ENCODE assay signal across 8 cellular contexts in the genomic region with DNA sequence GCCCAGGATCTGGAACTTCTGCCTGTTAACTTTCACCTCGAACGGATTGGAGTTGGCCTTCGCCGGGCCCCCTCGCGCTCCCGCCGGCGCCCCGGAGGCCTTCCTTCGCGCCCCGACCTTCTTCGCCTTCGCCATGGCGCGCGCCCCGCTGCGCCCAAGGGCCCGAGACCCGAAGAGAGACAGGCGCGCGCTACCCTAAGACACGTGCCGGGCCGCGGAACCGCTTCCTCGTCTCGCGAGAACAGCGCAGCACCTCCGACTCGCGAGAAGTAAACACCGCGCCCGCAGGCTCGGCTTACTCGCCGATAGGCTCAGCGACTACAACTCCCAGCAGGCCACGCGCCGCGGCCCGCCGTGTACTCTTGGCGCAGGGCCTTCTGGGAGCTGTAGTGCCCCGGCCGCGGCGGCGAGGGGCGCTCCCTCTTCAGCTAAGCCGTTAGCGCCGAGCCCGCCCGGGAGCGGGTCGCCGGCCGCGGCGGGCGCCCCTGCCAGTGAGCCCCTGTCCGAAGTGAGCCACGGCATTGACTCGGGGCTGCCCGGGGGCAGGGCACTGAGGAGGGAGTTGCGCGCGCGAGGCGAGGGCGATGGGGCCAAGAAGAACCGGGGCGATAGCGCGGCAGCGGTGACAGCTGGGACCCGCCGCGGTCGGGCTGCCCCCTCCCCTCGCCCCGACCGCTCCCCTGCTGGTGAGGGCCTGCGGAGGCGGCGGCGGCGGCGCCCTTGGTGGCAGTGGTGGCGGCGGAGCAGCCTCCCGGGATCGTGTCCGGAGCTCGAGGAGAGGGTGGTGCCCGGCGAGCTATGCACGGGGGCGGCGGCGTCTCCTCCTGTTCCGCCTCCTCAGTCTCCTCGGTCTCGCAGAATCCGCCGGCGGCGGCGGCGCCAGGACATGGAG. TPM values are rescaled to one million over a fixed set of nuclear protein-coding genes. Genes with fewer than 3 reads are reported as not detected.
A peak's percentile ranks its signal among the peaks of the same experiment; 100 is the strongest.
DNase-seq lines count a peak whose midpoint lies in the region; ATAC-seq, FAIRE-seq and TF ChIP-seq lines count a peak whose summit lies in the region.

A gene (plus strand): TSS at position 387 of the 892 bp plus-strand sequence. CDS start 500 bp downstream, at position 887.
A gene (minus strand): TSS at position 222 of the 892 bp plus-strand sequence. CDS start 87 bp downstream, at position 135.

- H3K9me3 ChIP-seq in H1 (ENCODE audit: insufficient read depth in 2 of 2, low read depth in 1 of 2, low read length in 1 of 2) (no peaks in the 10 kb centered on the region), mesenchymal stem cell (ENCODE audit: control insufficient read depth, low read length) (no peaks in the 10 kb centered on the region)

- peak within 1 kb of the TSS; percentile 60; the same call in 1 of the 2 replicates for H2AFZ ChIP-seq in H1 (ENCODE audit: low read length)
- H2AFZ ChIP-seq in mesenchymal stem cell (ENCODE audit: low read depth, low read length), result peak within 1 kb of the TSS; percentile 99

- peak; percentile 86 for ATAC-seq in GM21367 (IDR thresholded peaks at IDR 0.05; ENCODE audit: unreplicated experiment)

- in situ Hi-C loops in Caki2 (cut with HindIII; ENCODE audit: low pct_unique_long_range_greater_than_20kb, low sequenced_read_pairs), result no loop called here

- H2BK12ac ChIP-seq in H1 (ENCODE audit: low read depth, low read length), result peak within 1 kb of the TSS; percentile 62; the same call in 1 of the 2 replicates
- H2BK12ac ChIP-seq in mesenchymal stem cell (ENCODE audit: low read length in 2 of 2), result peak within 1 kb of the TSS in 1 of 2 experiments; percentile 83

- H3K18ac ChIP-seq in H1 (ENCODE audit: extremely low read depth, low read length) (peak within 1 kb of the TSS; percentile 44), mesenchymal stem cell (ENCODE audit: low read depth in 1 of 2, low read length in 2 of 2) (peak within 1 kb of the TSS; percentile 85 to 97)

- peak within 1 kb of the TSS; percentile 68 for H4K91ac ChIP-seq in H1 (replicated peaks; ENCODE audit: insufficient read length, low read length)
- peak within 1 kb of the TSS; percentile 77 for H4K91ac ChIP-seq in mesenchymal stem cell (ENCODE audit: low read length)

- DNase-seq in Caki2 (ENCODE audit: low read depth) (peak; percentile 93), HT1080 (ENCODE audit: low read depth) (peak; percentile 96), H1 (ENCODE audit: low read depth in 1 of 2, low spot score in 2 of 2) (peak; percentile 93 to 96), mesenchymal stem cell (peak; percentile 98)
- DNase-seq in NK-92 treated with Interleukin-12 subunit alpha and Interleukin-12 subunit beta, amount 100 ng/mL, for 24 hours (lab: John Stamatoyannopoulos, UW), result peak; percentile 97
- peak; percentile 82 to 94 (median 91) for DNase-seq in activated CD8-positive, alpha-beta memory T cell treated with anti-CD3 and anti-CD28 coated beads for 48 hours (ENCODE audit: low read depth in 2 of 3, low spot score in 2 of 3)
- peak; percentile 91 for DNase-seq in stimulated activated CD8-positive, alpha-beta memory T cell treated with anti-CD3 and anti-CD28 coated beads, Interleukin-12 subunit alpha, Interleukin-12 subunit beta, amount 100 ng/mL, for 24 hours (ENCODE audit: extremely low read depth)

- H2BK5ac ChIP-seq in H1 (ENCODE audit: low read depth, low read length), result peak within 1 kb of the TSS; percentile 46; the same call in 1 of the 2 replicates
- H2BK5ac ChIP-seq in mesenchymal stem cell (ENCODE audit: low read depth, low read length, poor library complexity, severe bottlenecking), result peak within 1 kb of the TSS; percentile 84

- H3K79me1 ChIP-seq in H1 (ENCODE audit: low read depth, low read length), result peaks cover 5% of the 10 kb centered on the region; the same call in 1 of the 2 replicates
- H3K79me1 ChIP-seq in mesenchymal stem cell (replicated peaks; ENCODE audit: low read length, poor library complexity, severe bottlenecking), result peaks cover 5% of the 10 kb centered on the region

- H2BK120ac ChIP-seq in H1 (replicated peaks; ENCODE audit: low read depth, low read length), result no peak within 1 kb of the TSS
- no peak within 1 kb of the TSS for H2BK120ac ChIP-seq in mesenchymal stem cell (ENCODE audit: low read depth, low read length)

- H3K27me3 ChIP-seq in H1 (replicated peaks in 1 of 4; ENCODE audit: control insufficient read depth in 3 of 4, extremely low read depth in 1 of 4, insufficient read depth in 3 of 4, low read length in 3 of 4) (peaks cover 0 to 7% (median 6%) of the 10 kb centered on the region in 4 experiments; a peak in 4 of 7 replicates), mesenchymal stem cell (ENCODE audit: control insufficient read depth in 1 of 2, insufficient read depth in 1 of 2, low read length in 2 of 2) (no peaks in the 10 kb centered on the region)

- H3K23me2 ChIP-seq in H1 (ENCODE audit: low read depth, low read length), result peaks cover 16% of the 10 kb centered on the region; the same call in 1 of the 2 replicates

- H3K4me1 ChIP-seq in H1 (replicated peaks in 1 of 4; ENCODE audit: control insufficient read depth in 3 of 4, insufficient read depth in 4 of 4, low read length in 3 of 4) (peaks cover 3 to 9% (median 6%) of the 10 kb centered on the region in 4 experiments; a peak in 5 of 7 replicates), mesenchymal stem cell (ENCODE audit: control insufficient read depth, insufficient read depth, low read depth, low read length) (peaks cover 13% of the 10 kb centered on the region)

- TF ChIP-seq CTCF in H1 (IDR thresholded peaks at IDR 0.05; ENCODE audit: control extremely low read depth in 1 of 3, insufficient read depth in 1 of 3, low read depth in 1 of 3, low read length in 3 of 3), result no peak; a peak in 1 of 4 replicates

- H4K8ac ChIP-seq in H1 (ENCODE audit: extremely low read depth, insufficient read depth, low read length) (peak within 1 kb of the TSS; percentile 97), mesenchymal stem cell (ENCODE audit: low read length) (peak within 1 kb of the TSS; percentile 96)

- H3K4me3 ChIP-seq in H1 (ENCODE audit: extremely low read depth in 1 of 4, insufficient read depth in 2 of 4, low read depth in 3 of 4, low read length in 4 of 4) (peak within 1 kb of the TSS; percentile 75 to 79 (median 76)), mesenchymal stem cell (ENCODE audit: insufficient read depth in 1 of 2, low read depth in 1 of 2, low read length in 2 of 2) (peak within 1 kb of the TSS; percentile 88 to 91)

- H2AK5ac ChIP-seq in H1 (ENCODE audit: low read depth, low read length), result no peak within 1 kb of the TSS
- no peak within 1 kb of the TSS for H2AK5ac ChIP-seq in mesenchymal stem cell (ENCODE audit: low read length, severe bottlenecking)

- H4K5ac ChIP-seq in H1 (ENCODE audit: insufficient read length, low read depth, low read length), result peak within 1 kb of the TSS; percentile 48

- TF ChIP-seq EP300 in H1 (IDR thresholded peaks at IDR 0.05; ENCODE audit: borderline replicate concordance in 1 of 2, low read depth in 2 of 2, low read length in 2 of 2), result no peak

- H3K23ac ChIP-seq in H1 (ENCODE audit: insufficient read length) (no peak within 1 kb of the TSS), mesenchymal stem cell (ENCODE audit: low read length in 2 of 2) (peak within 1 kb of the TSS in 1 of 2 experiments; percentile 79)

- TF ChIP-seq RAD21 in H1 (IDR thresholded peaks at IDR 0.05 in 1 of 2, conservative IDR thresholded peaks at IDR 0.05 in 1 of 2; ENCODE audit: low read depth in 2 of 2, low read length in 2 of 2), result no peak

- H3K4me2 ChIP-seq in H1 (ENCODE audit: insufficient read depth in 1 of 2, low read depth in 2 of 2, low read length in 2 of 2), result peak within 1 kb of the TSS; percentile 87 to 89
- peak within 1 kb of the TSS; percentile 94 for H3K4me2 ChIP-seq in mesenchymal stem cell (ENCODE audit: low read length, poor library complexity, severe bottlenecking)

- H3K36me3 ChIP-seq in H1 (ENCODE audit: control insufficient read depth in 2 of 4, insufficient read depth in 4 of 4, low read length in 3 of 4) (peaks cover 0 to 9% (median 0%) of the 10 kb centered on the region in 4 experiments; a peak in 4 of 8 replicates), mesenchymal stem cell (ENCODE audit: control insufficient read depth in 1 of 2, insufficient read depth in 2 of 2, low read depth in 1 of 2, low read length in 2 of 2) (peaks cover 3 to 9% of the 10 kb centered on the region in 2 experiments)

- peaks cover 2 to 31% of the 10 kb centered on the region in 2 experiments; a peak in 3 of 4 replicates for H3K79me2 ChIP-seq in H1 (ENCODE audit: control insufficient read depth in 1 of 2, insufficient read depth in 2 of 2, low read length in 2 of 2)

- no peak for FAIRE-seq in H1 (lab: Jason Lieb, UNC)

- H3K4ac ChIP-seq in H1 (replicated peaks; ENCODE audit: insufficient read length, low read depth, low read length) (peak within 1 kb of the TSS; percentile 91), mesenchymal stem cell (ENCODE audit: low read depth in 1 of 2, low read length in 2 of 2) (peak within 1 kb of the TSS; percentile 65 to 86)

- TF ChIP-seq POLR2A in H1 (IDR thresholded peaks at IDR 0.05; ENCODE audit: control extremely low read depth in 1 of 2, low read depth in 2 of 2, low read length in 2 of 2), result peak in 1 of 2 experiments; percentile 76; a peak in 2 of 3 replicates

- H3K14ac ChIP-seq in H1 (ENCODE audit: insufficient read length) (no peak within 1 kb of the TSS), mesenchymal stem cell (ENCODE audit: low read length in 2 of 2) (peak within 1 kb of the TSS; percentile 29 to 98)

- H4K20me1 ChIP-seq in H1 (replicated peaks in 1 of 2; ENCODE audit: control insufficient read depth in 1 of 2, insufficient read depth in 2 of 2, low read length in 2 of 2), result peaks cover 2 to 8% of the 10 kb centered on the region in 2 experiments

- H2BK15ac ChIP-seq in H1 (ENCODE audit: low read length) (no peak within 1 kb of the TSS), mesenchymal stem cell (ENCODE audit: low read depth, poor library complexity, severe bottlenecking) (peak within 1 kb of the TSS; percentile 85)

- H3K27ac ChIP-seq in H1 (ENCODE audit: low read depth, low read length), result peak within 1 kb of the TSS; percentile 91
- peak within 1 kb of the TSS; percentile 75 for H3K27ac ChIP-seq in mesenchymal stem cell (ENCODE audit: low read length, poor library complexity, severe bottlenecking)

- H3K56ac ChIP-seq in H1 (replicated peaks; ENCODE audit: insufficient read length, low read depth, low read length), result no peak within 1 kb of the TSS

- CTCF ChIA-PET in H1 (lab: Charles Lee; ENCODE audit: partially characterized antibody), result interaction anchor here (0.8 to 6.4 kb wide), 6 partner anchors 10 to 201 kb away, joined by 3 to 60 read pairs (median 4); no protein-coding TSS in a partner anchor

- POLR2A ChIA-PET in H1 (lab: Charles Lee; ENCODE audit: partially characterized antibody), result interaction anchor here (0.7 to 3.4 kb wide), 12 partner anchors 9 to 388 kb away, joined by 3 to 13 read pairs (median 4); no protein-coding TSS in a partner anchor

- no peak within 1 kb of the TSS for H2BK20ac ChIP-seq in H1 (ENCODE audit: low read length)

- WGBS in H1 (ENCODE audit: extremely low coverage in 1 of 2, insufficient coverage in 1 of 2, insufficient read length in 1 of 2, insufficient replicate concordance in 2 of 2, low coverage in 1 of 2, low lambda C conversion rate in 2 of 2, missing lambda C conversion rate in 1 of 2), 2 experiments, result 1% methylated on average over 31 of the region's 118 CpGs; no CpG with 5 or more reads in 1 of the 2 experiments
- WGBS in mesenchymal stem cell, result under 1% methylated on average over 95 of the region's 118 CpGs

- H3K9ac ChIP-seq in H1 (replicated peaks in 1 of 4; ENCODE audit: extremely low read depth in 1 of 4, low read depth in 3 of 4, low read length in 3 of 4) (peak within 1 kb of the TSS; percentile 72 to 98 (median 85)), mesenchymal stem cell (ENCODE audit: low read length) (peak within 1 kb of the TSS; percentile 97)

RNA-seq across cellular contexts. Expression of the first gene that starts in this region (rescaled TPM):
- 0.38 and 1.3 TPM in 2 replicates for total RNA-seq in Caki2 (2014; rRNA removed; shearing (Covaris generic); ENCODE audit: low replicate concordance)
- total RNA-seq in HT1080 (2014; rRNA removed; shearing (Covaris generic)), result 3.5 and 4.4 TPM in 2 replicates
- polyA plus RNA-seq in HT1080 (2015; cell fraction: cytosol; rRNA removed), result 3.6 and 4.4 TPM in 2 replicates
- 3.0 and 3.4 TPM in 2 replicates for polyA plus RNA-seq in HT1080 (2015; cell fraction: nucleus; rRNA removed)
- 1.8 and 2.1 TPM in 2 replicates for total RNA-seq in H1 (2021; fragmentation: NEBNext Ultra II Directional; extraction: Animal tissue kit (Norgen Biotek cat#: 25700))
- 0.69 and 0.77 TPM in 2 replicates for polyA plus RNA-seq in H1 (2011; rRNA removed)
- 1.2 TPM for polyA plus RNA-seq in H1 (2011; cell fraction: cytosol; rRNA removed)
- 1.0 TPM for polyA plus RNA-seq in H1 (2011; cell fraction: nucleus; rRNA removed)
- polyA plus RNA-seq in H1 (2012, experiment 1 of 2), result 0.85 to 1.4 TPM (median 1.1 TPM) in 4 replicates
- 0.50 TPM for polyA plus RNA-seq in H1 (2012, experiment 2 of 2)
- polyA plus RNA-seq in H1 (2013, experiment 1 of 2), result 1.6 TPM
- 1.4 TPM for polyA plus RNA-seq in H1 (2013, experiment 2 of 2)
- polyA minus RNA-seq in H1 (2011; rRNA and poly(A)+ RNA removed), result 1.1 TPM in 2 replicates
- 0.73 TPM for polyA minus RNA-seq in H1 (2011; cell fraction: cytosol; rRNA and poly(A)+ RNA removed)
- polyA minus RNA-seq in H1 (2011; cell fraction: nucleus; rRNA and poly(A)+ RNA removed), result 1.9 TPM
- polyA plus RNA-seq in mesenchymal stem cell (2013, experiment 1 of 2), result 3.6 TPM
- polyA plus RNA-seq in mesenchymal stem cell (2013, experiment 2 of 2), result 3.7 TPM

RNA-seq across cellular contexts. Expression of the second gene that starts in this region (rescaled TPM):
- 21.7 and 26.6 TPM in 2 replicates for total RNA-seq in Caki2 (2014; rRNA removed; shearing (Covaris generic); ENCODE audit: low replicate concordance)
- 31.6 and 39.6 TPM in 2 replicates for total RNA-seq in HT1080 (2014; rRNA removed; shearing (Covaris generic))
- 27.0 and 31.3 TPM in 2 replicates for polyA plus RNA-seq in HT1080 (2015; cell fraction: cytosol; rRNA removed)
- 39.7 TPM in 2 replicates for polyA plus RNA-seq in HT1080 (2015; cell fraction: nucleus; rRNA removed)
- 44.4 and 45.3 TPM in 2 replicates for total RNA-seq in H1 (2021; fragmentation: NEBNext Ultra II Directional; extraction: Animal tissue kit (Norgen Biotek cat#: 25700))
- 8.6 TPM in 2 replicates for polyA plus RNA-seq in H1 (2011; rRNA removed)
- polyA plus RNA-seq in H1 (2011; cell fraction: cytosol; rRNA removed), result 9.5 TPM
- 13.1 TPM for polyA plus RNA-seq in H1 (2011; cell fraction: nucleus; rRNA removed)
- polyA plus RNA-seq in H1 (2012, experiment 1 of 2), result 32.1 to 38.1 TPM (median 36.6 TPM) in 4 replicates
- 15.3 TPM for polyA plus RNA-seq in H1 (2012, experiment 2 of 2)
- 44.3 TPM for polyA plus RNA-seq in H1 (2013, experiment 1 of 2)
- 41.2 TPM for polyA plus RNA-seq in H1 (2013, experiment 2 of 2)
- polyA minus RNA-seq in H1 (2011; rRNA and poly(A)+ RNA removed), result 8.9 and 9.4 TPM in 2 replicates
- 19.7 TPM for polyA minus RNA-seq in H1 (2011; cell fraction: cytosol; rRNA and poly(A)+ RNA removed)
- polyA minus RNA-seq in H1 (2011; cell fraction: nucleus; rRNA and poly(A)+ RNA removed), result 17.3 TPM
- polyA plus RNA-seq in mesenchymal stem cell (2013, experiment 1 of 2), result 32.6 TPM
- polyA plus RNA-seq in mesenchymal stem cell (2013, experiment 2 of 2), result 33.3 TPM

Comparison
In these comparisons a context has a peak if more than half of its experiments do, and no peak if none do; other contexts are left out.
1. Peak in every context shown above with its lines: DNase-seq, ATAC-seq, H3K4me3 ChIP-seq and H3K27ac ChIP-seq.